Comparison of ENCODE assay signal across 9 cellular contexts in genomic region chr19:21626091-21626490, GRCh38.
"Had no signal": no experiment of that assay in that cellular context is flagged by ENCODE, and none has a peak within 500 bp of the region (broad histone marks: within the 10 kb centered on the region; RNA-seq: fewer than 3 reads in every experiment).

No MANE protein-coding gene starts in this region.

- H3K36me3 ChIP-seq: HAP-1 had no signal

- H3K4me1 ChIP-seq: HAP-1 had no signal

- H2AFZ ChIP-seq: GM23338 had no signal

- H3K27ac ChIP-seq: KMS-11 had no signal

- ATAC-seq: GM23338, HCT116 had no signal

- H3K9ac ChIP-seq: KMS-11 had no signal

- H3K4me3 Mint-ChIP-seq: GM23338, HFFc6 had no signal

- H3K4me2 ChIP-seq: GM23338, KMS-11 had no signal

- H3K27ac Mint-ChIP-seq: GM23338, HFFc6 had no signal

- H3K9me3 ChIP-seq: HAP-1 had no signal

- DNase-seq: H7, HFFc6, IMR-90, KBM-7 had no signal

- FAIRE-seq: HTR-8/SVneo had no signal

- H3K4me3 ChIP-seq: GM23338, HAP-1 had no signal
